In the genomic region with DNA sequence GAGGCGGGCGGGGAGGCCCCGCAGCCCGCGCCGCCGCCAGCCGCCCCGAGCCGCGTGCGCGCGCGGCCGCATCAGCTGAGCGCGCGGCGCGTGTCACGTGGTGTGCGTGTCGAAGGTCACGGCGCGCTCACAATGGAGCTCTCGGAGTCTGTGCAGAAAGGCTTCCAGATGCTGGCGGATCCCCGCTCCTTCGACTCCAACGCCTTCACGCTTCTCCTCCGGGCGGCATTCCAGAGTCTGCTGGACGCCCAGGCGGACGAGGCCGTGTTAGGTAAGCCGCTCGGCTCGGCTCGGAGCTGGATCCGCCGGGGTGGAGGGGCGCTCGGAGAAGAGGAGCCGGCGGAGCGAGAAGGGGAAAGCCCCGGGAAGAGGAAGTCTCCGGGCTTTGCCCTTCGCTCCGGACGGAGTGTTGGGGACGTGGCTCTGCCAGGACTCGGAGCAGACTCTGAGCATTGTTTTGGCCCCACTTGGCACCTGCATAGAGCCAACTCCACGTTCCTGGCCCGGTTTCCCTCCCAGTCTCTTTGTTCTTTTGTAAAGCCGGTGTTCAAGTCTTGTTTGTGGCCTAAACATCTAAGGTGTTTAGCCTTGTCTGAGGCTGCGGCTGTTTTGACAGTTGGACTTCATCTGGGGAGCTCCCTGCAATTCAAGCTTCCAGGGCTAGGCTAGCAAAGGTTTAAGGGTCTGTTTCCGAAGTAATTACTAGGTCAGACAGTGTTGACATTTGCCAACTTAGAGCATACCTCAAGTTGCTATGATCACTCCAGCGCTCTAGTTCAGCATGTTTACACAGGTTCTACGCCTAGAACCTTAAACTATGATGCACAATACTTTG, we compare ENCODE assay signal across 8 cellular contexts. TPM values are rescaled to one million over a fixed set of nuclear protein-coding genes. Genes with fewer than 3 reads are reported as not detected.
DNase-seq lines count a peak whose midpoint lies in the region; ATAC-seq and TF ChIP-seq lines count a peak whose summit lies in the region.

TSS of gene COMMD3 (plus strand) at position 103 of the 835 bp plus-strand sequence. CDS start at position 133, 30 bp downstream.

- ATAC-seq in GM19043 (IDR thresholded peaks at IDR 0.05; ENCODE audit: low read depth, unreplicated experiment), result peak; percentile 55
- peak; percentile 63 for ATAC-seq in HG03280 (IDR thresholded peaks at IDR 0.05; ENCODE audit: unreplicated experiment)
- peak; percentile 87 for ATAC-seq in lung (ENCODE audit: insufficient read depth, low FRiP score)

- TF ChIP-seq CTCF in C4-2B (conservative IDR thresholded peaks at IDR 0.05) (no peak), lung (IDR thresholded peaks at IDR 0.05; ENCODE audit: control extremely low read depth, extremely low read depth) (no peak)

- H3K9me3 Mint-ChIP-seq in activated CD4-positive, alpha-beta memory T cell treated with anti-CD3 and anti-CD28 coated beads, Interleukin-2, amount 10 ng/mL, durations not matched to agents 7 days and 5 days, result no peaks in the 10 kb centered on the region

- H3K4me1 Mint-ChIP-seq in activated CD4-positive, alpha-beta memory T cell treated with anti-CD3 and anti-CD28 coated beads, Interleukin-2, amount 10 ng/mL, durations not matched to agents 7 days and 5 days, result peaks cover 50% of the 10 kb centered on the region

- peaks cover 3% of the 10 kb centered on the region for H3K27me3 Mint-ChIP-seq in activated CD4-positive, alpha-beta memory T cell treated with anti-CD3 and anti-CD28 coated beads, Interleukin-2, amount 10 ng/mL, durations not matched to agents 7 days and 5 days

- no peaks in the 10 kb centered on the region for H3K27me3 ChIP-seq in lung (ENCODE audit: control insufficient read depth, insufficient read depth)

- POLR2A ChIA-PET in activated CD4-positive, alpha-beta memory T cell treated with anti-CD3 and anti-CD28 coated beads, Interleukin-2, amount 10 ng/mL, durations not matched to agents 7 days and 5 days (lab: Charles Lee), result interaction anchor here (0.5 to 3.3 kb wide), 24 partner anchors 8 to 1049 kb away, joined by 3 to 95 read pairs (median 4); partner anchors contain the start of genes DNAJC1 and MLLT10

- no peaks in the 10 kb centered on the region for H3K9me3 ChIP-seq in lung (ENCODE audit: control insufficient read depth in 2 of 2, insufficient read depth in 1 of 2, low read length in 1 of 2)

- peak within 1 kb of the TSS; percentile 96 for H3K4me3 Mint-ChIP-seq in activated CD4-positive, alpha-beta memory T cell treated with anti-CD3 and anti-CD28 coated beads, Interleukin-2, amount 10 ng/mL, durations not matched to agents 7 days and 5 days

- peak within 1 kb of the TSS; percentile 90 for H3K4me3 ChIP-seq in lung

- CTCF ChIA-PET in activated CD4-positive, alpha-beta memory T cell treated with anti-CD3 and anti-CD28 coated beads, Interleukin-2, amount 10 ng/mL, durations not matched to agents 7 days and 5 days (lab: Charles Lee), result interaction anchor here (1.0 to 2.0 kb wide), 8 partner anchors 10 to 672 kb away, joined by 3 to 5 read pairs (median 4); partner anchors contain the start of gene DNAJC1

- WGBS in lung, 2 donors, result 0 to 1% methylated on average over 55 to 64 of the region's 64 CpGs

- no peaks in the 10 kb centered on the region for H3K36me3 ChIP-seq in lung (ENCODE audit: control insufficient read depth in 2 of 2, insufficient read depth in 2 of 2, low read length in 2 of 2)

- peaks cover 27% of the 10 kb centered on the region for H3K36me3 Mint-ChIP-seq in activated CD4-positive, alpha-beta memory T cell treated with anti-CD3 and anti-CD28 coated beads, Interleukin-2, amount 10 ng/mL, durations not matched to agents 7 days and 5 days (ENCODE audit: low read depth)

- H3K4me1 ChIP-seq in lung (ENCODE audit: control insufficient read depth in 2 of 2, insufficient read depth in 2 of 2, low read length in 2 of 2), result no peaks in the 10 kb centered on the region

- peak within 1 kb of the TSS; percentile 94 for H3K27ac Mint-ChIP-seq in activated CD4-positive, alpha-beta memory T cell treated with anti-CD3 and anti-CD28 coated beads, Interleukin-2, amount 10 ng/mL, durations not matched to agents 7 days and 5 days

- H3K27ac ChIP-seq in C4-2B (peak within 1 kb of the TSS; percentile 92), lung (ENCODE audit: low read depth in 1 of 2, low read length in 1 of 2) (peak within 1 kb of the TSS; percentile 94 to 97)

- peak; percentile 82 for DNase-seq in NCI-H82 (lab: John Stamatoyannopoulos, UW)
- DNase-seq in activated CD4-positive, alpha-beta memory T cell treated with anti-CD3 and anti-CD28 coated beads, Interleukin-2, amount 10 ng/mL, durations not matched to agents 7 days and 5 days, result peak; percentile 86
- peak; percentile 56 for DNase-seq in effector CD8-positive, alpha-beta T cell (lab: John Stamatoyannopoulos, UW)
- peak; percentile 83 for DNase-seq in lung (ENCODE audit: low spot score)
- peak; percentile 62 for DNase-seq in stimulated activated CD8-positive, alpha-beta memory T cell treated with anti-CD3 and anti-CD28 coated beads, Interleukin-12 subunit alpha, Interleukin-12 subunit beta, amount 100 ng/mL, for 1 hour (ENCODE audit: low read depth)

RNA-seq across cellular contexts. Expression of gene COMMD3, which starts in this region (rescaled TPM):
- total RNA-seq in activated CD4-positive, alpha-beta memory T cell treated with anti-CD3 and anti-CD28 coated beads, Interleukin-2, amount 10 ng/mL, durations not matched to agents 7 days and 5 days, result 10 to 100 TPM; 82.6 to 97.0 TPM
- 10 to 100 TPM; 51.2 to 70.3 TPM for total RNA-seq in lung
- polyA plus RNA-seq in lung, result 10 to 100 TPM; 40.6 to 61.2 TPM

Comparison
In these comparisons a context has a peak if more than half of its experiments do, and no peak if none do; other contexts are left out.
1. Peak in every context shown above with its lines: DNase-seq, ATAC-seq, H3K4me3 ChIP-seq and H3K27ac ChIP-seq.